1 cellular context compared by ENCODE assay signal in the genomic region with DNA sequence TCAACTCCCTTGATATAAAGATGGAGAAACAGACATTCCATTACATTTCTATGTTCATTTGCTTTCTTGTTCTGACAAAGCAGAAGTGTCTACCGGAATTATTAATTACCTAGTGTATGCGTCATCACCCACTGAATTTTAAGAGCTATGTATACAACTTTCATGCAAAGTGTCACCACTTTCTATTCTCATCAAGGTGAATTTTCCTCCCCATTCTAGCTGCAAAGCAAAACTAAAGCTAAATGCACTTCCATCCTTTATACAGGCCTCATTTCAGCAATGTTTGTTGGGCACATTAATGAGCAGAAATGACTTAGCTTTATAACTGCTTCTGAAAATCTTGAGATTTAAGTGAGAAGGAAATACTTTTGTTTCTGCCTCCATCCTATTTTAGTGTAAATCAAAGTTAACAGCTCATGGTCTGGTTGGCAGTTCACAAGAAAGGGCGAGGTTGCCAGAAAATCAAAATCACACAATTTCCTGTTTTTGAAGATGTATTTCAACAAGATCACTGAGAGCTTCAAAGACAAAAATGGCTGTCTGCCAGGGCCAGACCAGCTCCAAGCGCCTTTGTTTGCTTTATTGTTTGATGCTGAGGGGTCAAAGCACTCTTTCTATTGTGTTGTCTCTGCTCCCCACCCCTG.
TF ChIP-seq lines count a peak whose summit lies in the region.

No MANE protein-coding gene starts in this region.

TF ChIP-seq in GM12878, 131 proteins besides CTCF, POLR2A, EP300 and RAD21 (continued from another document and continues in another):
- TF ChIP-seq ZNF274 (IDR thresholded peaks at IDR 0.05; ENCODE audit: insufficient read depth, insufficient read length) (no peak), CREM (IDR thresholded peaks at IDR 0.05; ENCODE audit: low read depth) (peak; percentile 84), IKZF1 (conservative IDR thresholded peaks at IDR 0.05) (peak; percentile 86), TBL1XR1 (IDR thresholded peaks at IDR 0.05; ENCODE audit: low read depth, low read length) (no peak; the same call in 1 of the 2 replicates), CHD2 (IDR thresholded peaks at IDR 0.05; ENCODE audit: borderline replicate concordance, low read depth, low read length) (peak; percentile 60; the same call in 1 of the 2 replicates), ATF2 (IDR thresholded peaks at IDR 0.05; ENCODE audit: low read length) (peak; percentile 79), RAD51 (IDR thresholded peaks at IDR 0.05) (no peak), SMAD1 (IDR thresholded peaks at IDR 0.05; ENCODE audit: low read depth, partially characterized antibody) (peak; percentile 10), MEF2A (IDR thresholded peaks at IDR 0.05; ENCODE audit: insufficient read depth, low read depth, low read length) (0 out of 2 replicates have a peak, but pooled peaks have one; percentile 51), ZBED1 (IDR thresholded peaks at IDR 0.05; ENCODE audit: borderline replicate concordance) (peak; percentile 68; the same call in 1 of the 2 replicates), IRF5 (IDR thresholded peaks at IDR 0.05; ENCODE audit: borderline replicate concordance) (no peak), FOS (IDR thresholded peaks at IDR 0.05; ENCODE audit: borderline replicate concordance, extremely low read depth, insufficient read length) (no peak), MEF2B (IDR thresholded peaks at IDR 0.05; ENCODE audit: partially characterized antibody, poor library complexity, severe bottlenecking) (peak; percentile 58), NFIC (IDR thresholded peaks at IDR 0.05; ENCODE audit: low read depth, low read length) (peak; percentile 86), ZNF384 (IDR thresholded peaks at IDR 0.05; ENCODE audit: borderline replicate concordance, low read depth, low read length) (no peak), IRF4 (IDR thresholded peaks at IDR 0.05; ENCODE audit: low read depth, low read length) (peak; percentile 36; the same call in 1 of the 2 replicates), CHD4 (IDR thresholded peaks at IDR 0.05) (no peak), YY1 (IDR thresholded peaks at IDR 0.05; ENCODE audit: low read depth, low read length) (0 out of 2 replicates have a peak, but pooled peaks have one; percentile 15), STAT3 (IDR thresholded peaks at IDR 0.05; ENCODE audit: low read depth, low read length) (peak; percentile 36; the same call in 1 of the 2 replicates), NFYA (IDR thresholded peaks at IDR 0.05; ENCODE audit: borderline replicate concordance, low read depth, low read length) (no peak), SMC3 (IDR thresholded peaks at IDR 0.05; ENCODE audit: borderline replicate concordance, low read length) (no peak; the same call in 1 of the 2 replicates), JUND (IDR thresholded peaks at IDR 0.05; ENCODE audit: low read depth, low read length) (peak; percentile 60; the same call in 1 of the 2 replicates), POLR2AphosphoS5 (IDR thresholded peaks at IDR 0.05; ENCODE audit: low read length) (no peak), POU2F2 (IDR thresholded peaks at IDR 0.05; ENCODE audit: borderline replicate concordance, low read depth, low read length) (peak; percentile 64; the same call in 1 of the 3 replicates), EED (IDR thresholded peaks at IDR 0.05; ENCODE audit: low read depth) (0 out of 2 replicates have a peak, but pooled peaks have one; percentile 36), NBN (IDR thresholded peaks at IDR 0.05) (peak; percentile 58; the same call in 1 of the 2 replicates), BACH1 (IDR thresholded peaks at IDR 0.05; ENCODE audit: borderline replicate concordance) (no peak; the same call in 1 of the 2 replicates), BCL11A (IDR thresholded peaks at IDR 0.05; ENCODE audit: low read depth, low read length) (peak; percentile 76), EGR1 (IDR thresholded peaks at IDR 0.05; ENCODE audit: borderline replicate concordance in 1 of 2, low read depth in 2 of 2, low read length in 2 of 2) (no peak), ATF7 (IDR thresholded peaks at IDR 0.05; ENCODE audit: low read depth) (peak; percentile 90), MLLT1 (IDR thresholded peaks at IDR 0.05) (peak; percentile 42; the same call in 1 of the 2 replicates), ZNF687 (IDR thresholded peaks at IDR 0.05) (peak; percentile 77), FOXM1 (IDR thresholded peaks at IDR 0.05; ENCODE audit: low read depth, low read length) (peak; percentile 68; the same call in 1 of the 2 replicates), DPF2 (IDR thresholded peaks at IDR 0.05) (peak; percentile 90; the same call in 1 of the 2 replicates)
- TF ChIP-seq, protein P1, sequence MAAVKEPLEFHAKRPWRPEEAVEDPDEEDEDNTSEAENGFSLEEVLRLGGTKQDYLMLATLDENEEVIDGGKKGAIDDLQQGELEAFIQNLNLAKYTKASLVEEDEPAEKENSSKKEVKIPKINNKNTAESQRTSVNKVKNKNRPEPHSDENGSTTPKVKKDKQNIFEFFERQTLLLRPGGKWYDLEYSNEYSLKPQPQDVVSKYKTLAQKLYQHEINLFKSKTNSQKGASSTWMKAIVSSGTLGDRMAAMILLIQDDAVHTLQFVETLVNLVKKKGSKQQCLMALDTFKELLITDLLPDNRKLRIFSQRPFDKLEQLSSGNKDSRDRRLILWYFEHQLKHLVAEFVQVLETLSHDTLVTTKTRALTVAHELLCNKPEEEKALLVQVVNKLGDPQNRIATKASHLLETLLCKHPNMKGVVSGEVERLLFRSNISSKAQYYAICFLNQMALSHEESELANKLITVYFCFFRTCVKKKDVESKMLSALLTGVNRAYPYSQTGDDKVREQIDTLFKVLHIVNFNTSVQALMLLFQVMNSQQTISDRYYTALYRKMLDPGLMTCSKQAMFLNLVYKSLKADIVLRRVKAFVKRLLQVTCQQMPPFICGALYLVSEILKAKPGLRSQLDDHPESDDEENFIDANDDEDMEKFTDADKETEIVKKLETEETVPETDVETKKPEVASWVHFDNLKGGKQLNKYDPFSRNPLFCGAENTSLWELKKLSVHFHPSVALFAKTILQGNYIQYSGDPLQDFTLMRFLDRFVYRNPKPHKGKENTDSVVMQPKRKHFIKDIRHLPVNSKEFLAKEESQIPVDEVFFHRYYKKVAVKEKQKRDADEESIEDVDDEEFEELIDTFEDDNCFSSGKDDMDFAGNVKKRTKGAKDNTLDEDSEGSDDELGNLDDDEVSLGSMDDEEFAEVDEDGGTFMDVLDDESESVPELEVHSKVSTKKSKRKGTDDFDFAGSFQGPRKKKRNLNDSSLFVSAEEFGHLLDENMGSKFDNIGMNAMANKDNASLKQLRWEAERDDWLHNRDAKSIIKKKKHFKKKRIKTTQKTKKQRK (IDR thresholded peaks at IDR 0.05; ENCODE audit: low read depth, low read length): no peak
- TF ChIP-seq, protein P2, sequence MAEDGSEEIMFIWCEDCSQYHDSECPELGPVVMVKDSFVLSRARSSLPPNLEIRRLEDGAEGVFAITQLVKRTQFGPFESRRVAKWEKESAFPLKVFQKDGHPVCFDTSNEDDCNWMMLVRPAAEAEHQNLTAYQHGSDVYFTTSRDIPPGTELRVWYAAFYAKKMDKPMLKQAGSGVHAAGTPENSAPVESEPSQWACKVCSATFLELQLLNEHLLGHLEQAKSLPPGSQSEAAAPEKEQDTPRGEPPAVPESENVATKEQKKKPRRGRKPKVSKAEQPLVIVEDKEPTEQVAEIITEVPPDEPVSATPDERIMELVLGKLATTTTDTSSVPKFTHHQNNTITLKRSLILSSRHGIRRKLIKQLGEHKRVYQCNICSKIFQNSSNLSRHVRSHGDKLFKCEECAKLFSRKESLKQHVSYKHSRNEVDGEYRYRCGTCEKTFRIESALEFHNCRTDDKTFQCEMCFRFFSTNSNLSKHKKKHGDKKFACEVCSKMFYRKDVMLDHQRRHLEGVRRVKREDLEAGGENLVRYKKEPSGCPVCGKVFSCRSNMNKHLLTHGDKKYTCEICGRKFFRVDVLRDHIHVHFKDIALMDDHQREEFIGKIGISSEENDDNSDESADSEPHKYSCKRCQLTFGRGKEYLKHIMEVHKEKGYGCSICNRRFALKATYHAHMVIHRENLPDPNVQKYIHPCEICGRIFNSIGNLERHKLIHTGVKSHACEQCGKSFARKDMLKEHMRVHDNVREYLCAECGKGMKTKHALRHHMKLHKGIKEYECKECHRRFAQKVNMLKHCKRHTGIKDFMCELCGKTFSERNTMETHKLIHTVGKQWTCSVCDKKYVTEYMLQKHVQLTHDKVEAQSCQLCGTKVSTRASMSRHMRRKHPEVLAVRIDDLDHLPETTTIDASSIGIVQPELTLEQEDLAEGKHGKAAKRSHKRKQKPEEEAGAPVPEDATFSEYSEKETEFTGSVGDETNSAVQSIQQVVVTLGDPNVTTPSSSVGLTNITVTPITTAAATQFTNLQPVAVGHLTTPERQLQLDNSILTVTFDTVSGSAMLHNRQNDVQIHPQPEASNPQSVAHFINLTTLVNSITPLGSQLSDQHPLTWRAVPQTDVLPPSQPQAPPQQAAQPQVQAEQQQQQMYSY (CRISPR knock-in tag; IDR thresholded peaks at IDR 0.05): no peak
